ENCODE assay signal across 24 cellular contexts in the genomic region with DNA sequence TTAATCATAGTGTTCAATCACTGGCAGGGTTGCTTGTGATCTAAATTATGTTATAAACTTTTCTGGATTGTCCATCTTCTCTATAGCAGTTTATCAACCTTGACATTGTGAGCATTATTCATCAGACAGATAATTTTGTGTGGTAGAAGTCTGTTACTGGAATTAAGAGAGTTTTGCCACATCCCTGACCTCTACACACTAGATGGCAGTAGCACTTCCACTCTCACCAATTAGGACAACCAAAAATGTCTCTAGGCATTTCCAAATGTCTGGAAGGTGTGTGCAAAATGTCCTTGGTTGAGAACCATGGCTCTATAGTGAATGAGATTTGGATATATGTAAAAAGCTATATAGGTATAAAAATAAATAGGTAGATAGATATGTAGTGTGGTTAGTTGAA.
DNase-seq lines count a peak whose midpoint lies in the region; TF ChIP-seq lines count a peak whose summit lies in the region.
"Had no signal": no experiment of that assay in that cellular context is flagged by ENCODE, and none has a peak within 500 bp of the region (broad histone marks: within the 10 kb centered on the region; RNA-seq: fewer than 3 reads in every experiment).

No MANE protein-coding gene starts in this region.

- in situ Hi-C loops in KBM-7 (cut with MboI; ENCODE audit: low pct_unique_long_range_greater_than_20kb, low sequenced_read_pairs): no loop called here

- peak; percentile 3 for DNase-seq in KBM-7
- DNase-seq in SW480 (ENCODE audit: low spot score): peak; percentile 0
- peak; percentile 2 for DNase-seq in myocyte (ENCODE audit: low read depth)
- DNase-seq in iPS-NIHi7 (ENCODE audit: extremely low spot score): no peak
- no peak for DNase-seq in SK-N-DZ (ENCODE audit: low spot score)
- DNase-seq in stimulated activated CD4-positive, alpha-beta T cell treated with anti-CD3 and anti-CD28 coated beads, Interleukin-2, amount 100 ng/mL, for 48 hours: no peak
- DNase-seq: activated CD4-positive, alpha-beta T cell treated with anti-CD3 and anti-CD28 coated beads, Interleukin-2, amount 50 U/mL, for 4 hours; activated CD8-positive, alpha-beta memory T cell treated with anti-CD3 and anti-CD28 coated beads, Interleukin-2, amount 50 U/mL, for 48 hours; activated effector memory CD4-positive, alpha-beta T cell treated with Interleukin-2 at 50 U/mL for 16 hours; brain microvascular endothelial cell; Caco-2; colonic mucosa; heart left ventricle; left lung; mucosa of descending colon; NCI-H2081 treated with DMSO at 0.1 percent for 48 hours; NCI-H446; psoas muscle; small intestine; stimulated activated CD4-positive, alpha-beta T cell treated with anti-CD3 and anti-CD28 coated beads, Interleukin-4, amount 100 ng/mL, for 1 hour; stimulated activated naive CD8-positive, alpha-beta T cell treated with anti-CD3 and anti-CD28 coated beads, Interleukin-15, Interleukin-2, amounts not matched to agents 100 U/mL and 50 U/mL, for 24 hours; T-helper 1 cell; tibial artery had no signal

- TF ChIP-seq CTCF in GM12873 (IDR thresholded peaks at IDR 0.05; ENCODE audit: insufficient read depth, low read depth, low read length, missing control alignments): peak; percentile 17

Comparison
In these comparisons a context has a peak if more than half of its experiments do, and no peak if none do; other contexts are left out.
1. DNase-seq: peak in KBM-7 (single experiment), SW480 (single experiment) and myocyte (single experiment); none in iPS-NIHi7 (single experiment), SK-N-DZ (single experiment) and stimulated activated CD4-positive, alpha-beta T cell treated with anti-CD3 and anti-CD28 coated beads, Interleukin-2, amount 100 ng/mL, for 48 hours (0 of 2).